1 cellular context compared by ENCODE assay signal in genomic region chr20:57711311-57711712, GRCh38.
TF ChIP-seq lines count a peak whose summit lies in the region.

No MANE protein-coding gene starts in this region.

TF ChIP-seq in H1, 55 proteins besides CTCF, POLR2A, EP300 and RAD21:
- TF ChIP-seq CTBP2 (IDR thresholded peaks at IDR 0.05; ENCODE audit: borderline replicate concordance, insufficient read depth, insufficient read length, low read length) (no peak), FOSL1 (IDR thresholded peaks at IDR 0.05; ENCODE audit: insufficient read depth, low read depth, low read length) (no peak)
